Comparison of ENCODE assay signal across 1 cellular context in genomic region chr17:77457572-77458201, GRCh38.
TF ChIP-seq lines count a peak whose summit lies in the region.

No MANE protein-coding gene starts in this region.

TF ChIP-seq in HepG2, 621 proteins besides CTCF, POLR2A, EP300 and RAD21 (continued from another document):
- TF ChIP-seq ZBED4 (CRISPR knock-in tag; IDR thresholded peaks at IDR 0.05; ENCODE audit: borderline replicate concordance) = no peak
- no peak for TF ChIP-seq ZNF354B (CRISPR knock-in tag; IDR thresholded peaks at IDR 0.05)
- TF ChIP-seq ZNF431 (CRISPR knock-in tag; IDR thresholded peaks at IDR 0.05; ENCODE audit: borderline replicate concordance, low read depth) = no peak
